32 cellular contexts compared by ENCODE assay signal in the genomic region with DNA sequence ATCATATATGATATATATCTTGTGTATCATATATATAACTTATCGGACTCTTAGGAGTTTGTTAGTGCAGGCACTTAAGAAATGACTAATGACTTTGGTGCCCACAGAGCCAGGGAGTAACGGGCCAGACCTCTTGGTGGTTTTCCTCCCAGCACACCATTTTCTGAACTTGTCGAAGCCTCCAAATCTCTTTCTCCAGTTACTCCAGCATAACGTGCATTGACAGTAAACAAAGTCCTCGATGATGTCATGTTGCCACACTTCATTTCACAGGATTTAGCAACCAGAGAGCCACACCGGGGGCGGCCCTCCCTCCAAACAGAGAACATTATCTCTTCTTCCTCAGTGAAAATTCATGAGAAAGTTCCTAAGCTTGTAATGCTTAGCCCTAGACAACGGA. TPM values are rescaled to one million over a fixed set of nuclear protein-coding genes. Genes with fewer than 3 reads are reported as not detected.
DNase-seq lines count a peak whose midpoint lies in the region; ATAC-seq and TF ChIP-seq lines count a peak whose summit lies in the region.
"Had no signal": no experiment of that assay in that cellular context is flagged by ENCODE, and none has a peak within 500 bp of the region (broad histone marks: within the 10 kb centered on the region; RNA-seq: fewer than 3 reads in every experiment).

No MANE protein-coding gene starts in this region.

- DNase-seq in GF-D8 (lab: John Stamatoyannopoulos, UW) (peak; percentile 15), KBM-7 (peak; percentile 92), UCSD-AML1 (lab: John Stamatoyannopoulos, UW; ENCODE audit: unreplicated experiment) (peak; percentile 42), nephron progenitor cell (no peak), retina (no peak), NCI-H82 (lab: John Stamatoyannopoulos, UW) (no peak)
- DNase-seq in naive thymus-derived CD4-positive, alpha-beta T cell, result no peak
- DNase-seq: activated CD4-positive, alpha-beta T cell treated with anti-CD3 and anti-CD28 coated beads, Interleukin-2, amount 10 ng/mL, durations not matched to agents 7 days and 5 days; activated gamma-delta T cell treated with Interleukin-2 at 50 U/mL for 16 hours; activated T-cell treated with anti-CD3 and anti-CD28 coated beads, Interleukin-2, amount 50 U/mL, for 1 hour; C1 segment of cervical spinal cord; Caco-2; colonic mucosa; DMS79; effector CD4-positive, alpha-beta T cell; hippocampal formation; left colon; NCI-H1417 treated with DMSO at 0.1 percent for 48 hours; NCI-H2171; NCI-H524 treated with DMSO at 0.1 percent for 48 hours; SHP77; stimulated activated naive CD4-positive, alpha-beta T cell; upper lobe of left lung had no signal

- no peaks in the 10 kb centered on the region for H3K9me3 Mint-ChIP-seq in nephron progenitor cell
- no peaks in the 10 kb centered on the region for H3K9me3 Mint-ChIP-seq in naive thymus-derived CD4-positive, alpha-beta T cell
- H3K9me3 Mint-ChIP-seq: activated CD4-positive, alpha-beta T cell treated with anti-CD3 and anti-CD28 coated beads, Interleukin-2, amount 10 ng/mL, durations not matched to agents 7 days and 5 days; T-helper 2 cell treated with Interferon-gamma antibody and Interleukin-4, amounts not matched to agents 5 μg/mL and 100 μg/mL, for 36 hours had no signal

- in situ Hi-C loops in KBM-7 (cut with MboI; ENCODE audit: low pct_unique_long_range_greater_than_20kb, low sequenced_read_pairs), result no loop called here

- intact Hi-C loops in naive thymus-derived CD4-positive, alpha-beta T cell (cut with micrococcal nuclease), result no loop called here

- H3K27me3 Mint-ChIP-seq in nephron progenitor cell (ENCODE audit: low read depth, poor library complexity), result peaks cover 8% of the 10 kb centered on the region
- peaks cover 0 to 3% (median 0%) of the 10 kb centered on the region in 5 donors for H3K27me3 Mint-ChIP-seq in naive thymus-derived CD4-positive, alpha-beta T cell
- H3K27me3 Mint-ChIP-seq: activated CD4-positive, alpha-beta T cell treated with anti-CD3 and anti-CD28 coated beads, Interleukin-2, amount 10 ng/mL, durations not matched to agents 7 days and 5 days had no signal

- POLR2A ChIA-PET in naive thymus-derived CD4-positive, alpha-beta T cell (lab: Charles Lee), result interaction anchor here (0.6 to 0.7 kb wide), 2 partner anchors 38 to 205 kb away, joined by 3 to 4 read pairs; no protein-coding TSS in a partner anchor

- H3K4me1 Mint-ChIP-seq in nephron progenitor cell, result peaks cover 5% of the 10 kb centered on the region
- H3K4me1 Mint-ChIP-seq in naive thymus-derived CD4-positive, alpha-beta T cell, result peaks cover 0 to 2% (median 0%) of the 10 kb centered on the region in 7 donors
- H3K4me1 Mint-ChIP-seq: activated CD4-positive, alpha-beta T cell treated with anti-CD3 and anti-CD28 coated beads, Interleukin-2, amount 10 ng/mL, durations not matched to agents 7 days and 5 days; nephron had no signal

- no peak overlapping the region for H3K4me3 ChIP-seq in naive thymus-derived CD4-positive, alpha-beta T cell (ENCODE audit: low read length)
- H3K4me3 ChIP-seq: colonic mucosa, gastroesophageal sphincter, skin epidermis, upper lobe of left lung had no signal

- no peak overlapping the region for H3K4me3 Mint-ChIP-seq in nephron progenitor cell
- no peak overlapping the region for H3K4me3 Mint-ChIP-seq in naive thymus-derived CD4-positive, alpha-beta T cell
- H3K4me3 Mint-ChIP-seq: activated CD4-positive, alpha-beta T cell treated with anti-CD3 and anti-CD28 coated beads, Interleukin-2, amount 10 ng/mL, durations not matched to agents 7 days and 5 days; IgD-negative memory B cell; nephron; T-helper 2 cell treated with Interferon-gamma antibody and Interleukin-4, amounts not matched to agents 5 μg/mL and 100 μg/mL, for 36 hours had no signal

- CTCF ChIA-PET in naive thymus-derived CD4-positive, alpha-beta T cell (lab: Charles Lee), result interaction anchor here (0.5 kb wide), 1 partner anchor 73 kb away, joined by 3 read pairs; no protein-coding TSS in a partner anchor

- peak overlapping the region; percentile 68 for H3K27ac Mint-ChIP-seq in nephron progenitor cell
- peak overlapping the region in 1 of 9 donors; percentile 36 for H3K27ac Mint-ChIP-seq in naive thymus-derived CD4-positive, alpha-beta T cell
- H3K27ac Mint-ChIP-seq: activated CD4-positive, alpha-beta T cell treated with anti-CD3 and anti-CD28 coated beads, Interleukin-2, amount 10 ng/mL, durations not matched to agents 7 days and 5 days; IgD-negative memory B cell; nephron; T-helper 2 cell treated with Interferon-gamma antibody and Interleukin-4, amounts not matched to agents 5 μg/mL and 100 μg/mL, for 36 hours had no signal

- H3K27me3 ChIP-seq in naive thymus-derived CD4-positive, alpha-beta T cell (ENCODE audit: control insufficient read depth in 2 of 2, insufficient read depth in 2 of 2, low read length in 2 of 2), result no peaks in the 10 kb centered on the region
- H3K27me3 ChIP-seq: colonic mucosa, gastroesophageal sphincter, upper lobe of left lung had no signal

- no peak for ATAC-seq in naive thymus-derived CD4-positive, alpha-beta T cell
- ATAC-seq: gastroesophageal sphincter had no signal

- H3K4me1 ChIP-seq in naive thymus-derived CD4-positive, alpha-beta T cell (ENCODE audit: control insufficient read depth in 2 of 2, insufficient read depth in 2 of 2, low read length in 2 of 2), result no peaks in the 10 kb centered on the region
- H3K4me1 ChIP-seq: Caco-2, colonic mucosa, gastroesophageal sphincter, upper lobe of left lung had no signal

- no peak overlapping the region for H3K27ac ChIP-seq in naive thymus-derived CD4-positive, alpha-beta T cell (ENCODE audit: low read depth, low read length)
- H3K27ac ChIP-seq: colonic mucosa, gastroesophageal sphincter, skin epidermis, upper lobe of left lung had no signal

- H3K36me3 ChIP-seq in naive thymus-derived CD4-positive, alpha-beta T cell (ENCODE audit: control insufficient read depth in 2 of 3, insufficient read depth in 3 of 3, low read length in 3 of 3), result no peaks in the 10 kb centered on the region
- H3K36me3 ChIP-seq: colonic mucosa, gastroesophageal sphincter, upper lobe of left lung had no signal

- no peaks in the 10 kb centered on the region for H3K9me3 ChIP-seq in naive thymus-derived CD4-positive, alpha-beta T cell (ENCODE audit: control insufficient read depth in 2 of 3, low read length in 3 of 3)
- H3K9me3 ChIP-seq: Caco-2, colonic mucosa, gastroesophageal sphincter, upper lobe of left lung had no signal

- H3K36me3 Mint-ChIP-seq in nephron progenitor cell (ENCODE audit: low read depth), result no peaks in the 10 kb centered on the region
- no peaks in the 10 kb centered on the region for H3K36me3 Mint-ChIP-seq in naive thymus-derived CD4-positive, alpha-beta T cell
- H3K36me3 Mint-ChIP-seq: IgD-negative memory B cell had no signal

- no peak for TF ChIP-seq CTCF in nephron progenitor cell (IDR thresholded peaks at IDR 0.05)

RNA-seq across cellular contexts. Expression of a gene that starts 4.0 kb away (rescaled TPM):
- total RNA-seq in naive thymus-derived CD4-positive, alpha-beta T cell, result under 1 TPM in 1 of 5 experiments, not detected in 4; 0.74 TPM
- under 1 TPM; 0.47 to 0.64 TPM for polyA plus RNA-seq in naive thymus-derived CD4-positive, alpha-beta T cell
- total RNA-seq: cardiac septum, lung microvascular endothelial cell, mucosa of gallbladder, osteocyte had no signal
- polyA plus RNA-seq: IgD-negative memory B cell had no signal

Comparison
In these comparisons a context has a peak if more than half of its experiments do, and no peak if none do; other contexts are left out.
1. DNase-seq: peak in GF-D8 (single experiment), KBM-7 (single experiment) and UCSD-AML1 (single experiment); none in nephron progenitor cell (single experiment), retina (single experiment), naive thymus-derived CD4-positive, alpha-beta T cell (0 of 9) and NCI-H82 (single experiment).